ENCODE assay signal across 8 cellular contexts in the genomic region with DNA sequence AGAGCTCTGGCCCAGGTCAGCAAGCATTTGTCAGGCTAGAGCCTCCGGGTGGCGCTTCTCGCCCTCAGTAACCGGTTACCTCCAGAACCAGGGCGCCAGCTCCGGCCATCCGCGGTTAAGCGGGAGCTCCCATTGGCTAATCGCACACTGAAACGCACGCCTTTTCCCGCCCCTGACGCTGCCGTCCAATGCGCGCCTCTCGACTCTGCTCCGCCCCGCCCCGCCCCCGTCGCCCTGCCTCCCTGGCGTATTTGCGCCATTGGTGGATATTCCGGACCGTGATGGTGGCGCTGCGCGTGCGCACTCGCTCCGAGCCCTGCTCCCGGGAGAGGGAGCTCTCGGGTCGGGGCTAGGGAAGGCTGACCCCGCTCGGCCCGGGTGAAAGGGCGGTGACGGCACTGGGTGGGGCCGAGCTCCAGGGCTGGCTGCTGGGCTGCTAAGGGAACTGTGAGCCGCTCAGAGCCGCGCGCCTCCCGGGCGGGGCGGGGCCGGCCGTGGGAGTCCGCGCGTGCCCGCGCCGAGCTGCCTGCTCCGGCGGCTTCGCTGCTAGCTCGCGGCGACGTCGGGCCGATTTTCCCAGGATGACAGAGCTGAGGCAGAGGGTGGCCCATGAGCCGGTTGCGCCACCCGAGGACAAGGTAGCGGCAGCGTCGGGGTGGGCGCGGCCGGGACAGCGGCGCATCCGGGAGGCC. TPM values are rescaled to one million over a fixed set of nuclear protein-coding genes. Genes with fewer than 3 reads are reported as not detected.
A peak's percentile ranks its signal among the peaks of the same experiment; 100 is the strongest.
DNase-seq lines count a peak whose midpoint lies in the region; ATAC-seq and TF ChIP-seq lines count a peak whose summit lies in the region.

A gene (plus strand): TSS at position 497 of the 692 bp plus-strand sequence. CDS start 85 bp downstream, at position 582.

- peak within 1 kb of the TSS; percentile 90 to 99 (median 98) for H3K27ac Mint-ChIP-seq in naive B cell
- H3K27ac Mint-ChIP-seq in stimulated activated memory B cell treated with anti-CD40 and anti-IgM and Interleukin-4, amounts not matched to agents 10 μg/mL and 1 μg/mL and 100 μg/mL, for 72 hours = peak within 1 kb of the TSS; percentile 50

- H3K4me3 Mint-ChIP-seq in naive B cell = peak within 1 kb of the TSS; percentile 79 to 97 (median 92)
- H3K4me3 Mint-ChIP-seq in stimulated activated memory B cell treated with anti-CD40 and anti-IgM and Interleukin-4, amounts not matched to agents 10 μg/mL and 1 μg/mL and 100 μg/mL, for 72 hours = peak within 1 kb of the TSS; percentile 87

- DNase-seq in ELF-1 (ENCODE audit: low read depth, low spot score) = peak; percentile 99
- DNase-seq in GOT3 (lab: John Stamatoyannopoulos, UW) = peak; percentile 99
- DNase-seq in RPMI8226 = peak; percentile 99
- DNase-seq in activated T-helper 1 cell treated with anti-CD3 and anti-CD28 coated beads, Interleukin-2, amount 50 U/mL, for 16 hours (ENCODE audit: low read depth in 1 of 2, low spot score in 1 of 2) = peak; percentile 100
- peak; percentile 99 for DNase-seq in fibroblast of gingiva (ENCODE audit: low read depth)
- DNase-seq in naive B cell = peak; percentile 99

- H3K36me3 Mint-ChIP-seq in naive B cell = peaks cover 0 to 5% of the 10 kb centered on the region in 2 donors
- peaks cover 8% of the 10 kb centered on the region for H3K36me3 Mint-ChIP-seq in stimulated activated memory B cell treated with anti-CD40 and anti-IgM and Interleukin-4, amounts not matched to agents 10 μg/mL and 1 μg/mL and 100 μg/mL, for 72 hours

- no peaks in the 10 kb centered on the region for H3K9me3 Mint-ChIP-seq in naive B cell
- no peaks in the 10 kb centered on the region for H3K9me3 Mint-ChIP-seq in stimulated activated memory B cell treated with anti-CD40 and anti-IgM and Interleukin-4, amounts not matched to agents 10 μg/mL and 1 μg/mL and 100 μg/mL, for 72 hours

- H3K4me1 Mint-ChIP-seq in naive B cell = peaks cover 25 to 34% (median 31%) of the 10 kb centered on the region in 3 donors
- peaks cover 35% of the 10 kb centered on the region for H3K4me1 Mint-ChIP-seq in stimulated activated memory B cell treated with anti-CD40 and anti-IgM and Interleukin-4, amounts not matched to agents 10 μg/mL and 1 μg/mL and 100 μg/mL, for 72 hours

- no peaks in the 10 kb centered on the region for H3K27me3 Mint-ChIP-seq in naive B cell
- H3K27me3 Mint-ChIP-seq in stimulated activated memory B cell treated with anti-CD40 and anti-IgM and Interleukin-4, amounts not matched to agents 10 μg/mL and 1 μg/mL and 100 μg/mL, for 72 hours = no peaks in the 10 kb centered on the region

- ATAC-seq in naive B cell (ENCODE audit: low read depth in 2 of 2) = peak; percentile 81 to 82
- peak; percentile 98 for ATAC-seq in stimulated activated memory B cell treated with anti-CD40 and anti-IgM and Interleukin-4, amounts not matched to agents 10 μg/mL and 1 μg/mL and 100 μg/mL, for 72 hours

- TF ChIP-seq CTCF in LNCAP (IDR thresholded peaks at IDR 0.05) = peak; percentile 73

RNA-seq across cellular contexts. Expression of the gene that starts here (rescaled TPM):
- 10 to 100 TPM; 41.0 to 73.4 (median 50.4) TPM for polyA plus RNA-seq in naive B cell (ENCODE audit: low read depth in 6 of 6)

Comparison
In these comparisons a context has a peak if more than half of its experiments do, and no peak if none do; other contexts are left out.
1. Peak in every context shown above with its lines: DNase-seq and ATAC-seq.